14 cellular contexts compared by ENCODE assay signal in the genomic region with DNA sequence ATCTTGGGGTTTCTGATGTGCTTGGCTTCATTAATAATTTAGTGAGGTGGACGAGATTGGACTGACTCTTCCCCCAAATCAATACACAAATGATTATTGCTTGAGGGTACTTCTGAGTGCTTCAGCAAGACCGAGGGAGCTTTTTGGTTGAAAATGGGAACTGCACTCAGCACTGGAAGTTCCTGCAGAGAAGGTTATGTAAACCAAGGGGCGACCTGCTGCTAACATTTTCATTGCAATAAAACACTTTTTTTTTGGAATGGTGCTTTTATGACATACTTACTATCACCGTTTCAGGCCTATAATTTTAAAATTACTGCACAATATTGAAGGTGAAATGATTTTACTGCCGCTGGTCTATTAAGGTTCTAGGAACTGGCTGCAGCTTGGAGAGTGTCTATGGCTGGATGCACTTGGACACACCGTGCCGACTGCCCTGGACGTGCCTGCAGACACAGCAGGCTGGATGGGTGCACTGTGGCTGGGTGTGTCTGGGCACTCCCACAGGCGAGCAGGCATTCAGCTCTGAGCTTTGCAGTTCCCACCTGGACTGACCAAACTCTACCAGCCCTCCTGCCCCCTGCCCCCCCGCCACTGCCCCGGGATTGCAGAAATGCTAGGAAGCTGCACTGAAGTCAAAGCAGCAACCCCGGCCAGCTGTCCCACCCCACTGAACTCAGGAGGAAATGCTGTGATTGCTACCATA.
A peak's percentile ranks its signal among the peaks of the same experiment; 100 is the strongest.
DNase-seq lines count a peak whose midpoint lies in the region; ATAC-seq and TF ChIP-seq lines count a peak whose summit lies in the region.
"Had no signal": no experiment of that assay in that cellular context is flagged by ENCODE, and none has a peak within 500 bp of the region (broad histone marks: within the 10 kb centered on the region; RNA-seq: fewer than 3 reads in every experiment).

No MANE protein-coding gene starts in this region.

- TF ChIP-seq POLR2A in GM18505 (IDR thresholded peaks at IDR 0.05; ENCODE audit: borderline replicate concordance, extremely low read depth, insufficient read depth, insufficient read length): no peak

- DNase-seq in DMS79 treated with DMSO at 0.1 percent for 48 hours (lab: John Stamatoyannopoulos, UW) (peak; percentile 20), NCI-H2227 (lab: John Stamatoyannopoulos, UW; ENCODE audit: unreplicated experiment) (peak; percentile 82), hepatic stellate cell (ENCODE audit: low spot score) (peak; percentile 2), pons (ENCODE audit: low spot score) (peak; percentile 22), hippocampal formation (lab: John Stamatoyannopoulos, UW) (no peak), NCI-H1105 treated with DMSO at 0.1 percent for 48 hours (lab: John Stamatoyannopoulos, UW) (no peak)
- DNase-seq: activated CD4-positive, alpha-beta T cell treated with anti-CD3 and anti-CD28 coated beads for 48 hours; activated naive CD8-positive, alpha-beta T cell treated with anti-CD3 and anti-CD28 coated beads, Interleukin-2, amount 50 U/mL, for 24 hours; activated T-cell treated with anti-CD3 and anti-CD28 coated beads, Interleukin-2, amount 50 U/mL, for 1 hour; central memory CD4-positive, alpha-beta T cell; NCI-H1417 treated with DMSO at 0.1 percent for 48 hours; RPMI8226; upper lobe of left lung had no signal

- ATAC-seq in GM18505 (IDR thresholded peaks at IDR 0.05; ENCODE audit: unreplicated experiment): no peak
- ATAC-seq: activated naive CD8-positive, alpha-beta T cell treated with anti-CD3 and anti-CD28 coated beads, Interleukin-2, amount 50 U/mL, for 24 hours had no signal

Comparison
In these comparisons a context has a peak if more than half of its experiments do, and no peak if none do; other contexts are left out.
1. DNase-seq: peak in DMS79 treated with DMSO at 0.1 percent for 48 hours (single experiment), NCI-H2227 (single experiment), hepatic stellate cell (single experiment) and pons (single experiment); none in hippocampal formation (0 of 2) and NCI-H1105 treated with DMSO at 0.1 percent for 48 hours (single experiment).